ENCODE assay signal across 8 cellular contexts in genomic region chr22:25403752-25404471, GRCh38.
A peak's percentile ranks its signal among the peaks of the same experiment; 100 is the strongest.
DNase-seq lines count a peak whose midpoint lies in the region; ATAC-seq and TF ChIP-seq lines count a peak whose summit lies in the region.

No MANE protein-coding gene starts in this region.

- no peaks in the 10 kb centered on the region for H3K9me3 ChIP-seq in psoas muscle

- POLR2A ChIA-PET in activated B cell treated with CpG ODN at 0.5 μM for 24 hours (lab: Charles Lee), result interaction anchor here (0.5 to 1.5 kb wide), 4 partner anchors 15 to 849 kb away, joined by 3 to 12 read pairs (median 4); partner anchors contain the start of gene GUCD1

- CTCF ChIA-PET in activated B cell treated with CpG ODN at 0.5 μM for 24 hours (lab: Charles Lee), result no interaction called here

- peak overlapping the region; percentile 79 for H3K4me3 ChIP-seq in psoas muscle

- H3K36me3 Mint-ChIP-seq in IgD-negative memory B cell (no peaks in the 10 kb centered on the region), activated B cell treated with CpG ODN at 0.5 μM for 24 hours (ENCODE audit: low read depth) (no peaks in the 10 kb centered on the region), glutamatergic neuron (ENCODE audit: unreplicated experiment) (no peaks in the 10 kb centered on the region)

- H3K27ac ChIP-seq in psoas muscle, result peak overlapping the region; percentile 77

- H3K27me3 Mint-ChIP-seq in IgD-negative memory B cell (no peaks in the 10 kb centered on the region), activated B cell treated with CpG ODN at 0.5 μM for 24 hours (no peaks in the 10 kb centered on the region), glutamatergic neuron (ENCODE audit: unreplicated experiment) (peaks cover 14% of the 10 kb centered on the region)

- DNase-seq in Daoy (ENCODE audit: low read depth) (peak; percentile 32), activated B cell treated with CpG ODN at 0.5 μM for 24 hours (no peak), glutamatergic neuron (no peak), psoas muscle (no peak), HuH-7 (ENCODE audit: low spot score) (no peak)

- no peaks in the 10 kb centered on the region for H3K36me3 ChIP-seq in psoas muscle (ENCODE audit: insufficient read depth in 1 of 2, low read depth in 1 of 2)

- WGBS in psoas muscle, 3 donors, result 35 to 47% (median 36%) methylated on average over 17 of the region's 17 CpGs

- ATAC-seq in activated B cell treated with CpG ODN at 0.5 μM for 24 hours (ENCODE audit: low read depth) (peak; percentile 22), psoas muscle (peak in 1 of 4 donors; percentile 25), HG02678 (IDR thresholded peaks at IDR 0.05; ENCODE audit: unreplicated experiment) (no peak), GM19023 (IDR thresholded peaks at IDR 0.05; ENCODE audit: unreplicated experiment) (no peak)

- no peaks in the 10 kb centered on the region for H3K9me3 Mint-ChIP-seq in IgD-negative memory B cell
- H3K9me3 Mint-ChIP-seq in activated B cell treated with CpG ODN at 0.5 μM for 24 hours, result no peaks in the 10 kb centered on the region
- H3K9me3 Mint-ChIP-seq in glutamatergic neuron (ENCODE audit: unreplicated experiment), result peaks cover 12% of the 10 kb centered on the region

- TF ChIP-seq CTCF in activated B cell treated with CpG ODN at 0.5 μM for 24 hours (IDR thresholded peaks at IDR 0.05) (no peak), glutamatergic neuron (IDR thresholded peaks at IDR 0.05; ENCODE audit: partially characterized antibody, unreplicated experiment) (no peak), psoas muscle (IDR thresholded peaks at IDR 0.05) (no peak)

- H3K27ac Mint-ChIP-seq in IgD-negative memory B cell (peak overlapping the region; percentile 24 to 70 (median 50)), activated B cell treated with CpG ODN at 0.5 μM for 24 hours (peak overlapping the region; percentile 84), glutamatergic neuron (ENCODE audit: unreplicated experiment) (peak overlapping the region; percentile 74)

- peak overlapping the region; percentile 84 to 95 (median 92) for H3K4me3 Mint-ChIP-seq in IgD-negative memory B cell
- peak overlapping the region; percentile 88 for H3K4me3 Mint-ChIP-seq in activated B cell treated with CpG ODN at 0.5 μM for 24 hours
- H3K4me3 Mint-ChIP-seq in glutamatergic neuron (ENCODE audit: unreplicated experiment), result peak overlapping the region; percentile 93

- H3K4me1 Mint-ChIP-seq in IgD-negative memory B cell (peaks cover 28 to 30% (median 29%) of the 10 kb centered on the region in 3 donors), activated B cell treated with CpG ODN at 0.5 μM for 24 hours (peaks cover 50% of the 10 kb centered on the region), glutamatergic neuron (ENCODE audit: low read depth, unreplicated experiment) (peaks cover 22% of the 10 kb centered on the region)

- H3K4me1 ChIP-seq in psoas muscle, result peaks cover 26% of the 10 kb centered on the region

- intact Hi-C loops in activated B cell treated with CpG ODN at 0.5 μM for 24 hours (cut with micrococcal nuclease), result loop anchor here (2.0 to 5.0 kb wide), 3 partner anchors 15 to 158 kb away; partner anchors contain the start of gene GRK3
- intact Hi-C loops in psoas muscle (cut with DNase I), result no loop called here

- H3K27me3 ChIP-seq in psoas muscle (ENCODE audit: insufficient read depth in 3 of 3, low read length in 2 of 3), result no peaks in the 10 kb centered on the region
